1 cellular context compared by ENCODE assay signal in genomic region chr19:7831452-7831851, GRCh38.
TF ChIP-seq lines count a peak whose summit lies in the region.

No MANE protein-coding gene starts in this region.

TF ChIP-seq in GM12878, 131 proteins besides CTCF, POLR2A, EP300 and RAD21:
- peak; percentile 23; the same call in 1 of the 2 replicates for TF ChIP-seq SMC3 (IDR thresholded peaks at IDR 0.05; ENCODE audit: borderline replicate concordance, low read length)
- no peak for TF ChIP-seq SREBF1 (IDR thresholded peaks at IDR 0.05; ENCODE audit: low read length)
